In genomic region chr11:12270215-12270797, GRCh38 we compare ENCODE assay signal across 14 cellular contexts.
DNase-seq lines count a peak whose midpoint lies in the region; ATAC-seq and TF ChIP-seq lines count a peak whose summit lies in the region.
"Had no signal": no experiment of that assay in that cellular context is flagged by ENCODE, and none has a peak within 500 bp of the region (broad histone marks: within the 10 kb centered on the region; RNA-seq: fewer than 3 reads in every experiment).

No MANE protein-coding gene starts in this region.

- no peak overlapping the region for H4K12ac ChIP-seq in trophoblast cell (ENCODE audit: low read depth, low read length)

- H3K56ac ChIP-seq in IMR-90 (ENCODE audit: extremely low read depth, insufficient read depth, low read length): no peak overlapping the region

- no peaks in the 10 kb centered on the region for H3K27me3 Mint-ChIP-seq in activated T-helper 17 cell treated with anti-CD3 and anti-CD28 coated beads, Interleukin-2, amount 50 U/mL, for 72 hours
- H3K27me3 Mint-ChIP-seq: naive thymus-derived CD8-positive, alpha-beta T cell had no signal

- ATAC-seq in IMR-90 (ENCODE audit: low read depth) (no peak), gastroesophageal sphincter (peak; percentile 18), GM19351 (IDR thresholded peaks at IDR 0.05; ENCODE audit: unreplicated experiment) (no peak)
- no peak for ATAC-seq in activated T-helper 17 cell treated with anti-CD3 and anti-CD28 coated beads, Interleukin-2, amount 50 U/mL, for 72 hours (replicated peaks)
- ATAC-seq: activated CD4-positive, CD25-positive, alpha-beta regulatory T cell treated with anti-CD3 and anti-CD28 coated beads, Interleukin-2, amount 50 U/mL, for 24 hours; GM12878; naive thymus-derived CD8-positive, alpha-beta T cell had no signal

- intact Hi-C loops in IMR-90 (cut with micrococcal nuclease): no loop called here

- no peaks in the 10 kb centered on the region for H3K4me1 Mint-ChIP-seq in activated T-helper 17 cell treated with anti-CD3 and anti-CD28 coated beads, Interleukin-2, amount 50 U/mL, for 72 hours
- H3K4me1 Mint-ChIP-seq: naive thymus-derived CD8-positive, alpha-beta T cell had no signal

- H4K5ac ChIP-seq in IMR-90 (ENCODE audit: low read depth, low read length): peak overlapping the region; percentile 13; the same call in 1 of the 2 replicates

- no peak overlapping the region for H3K4me3 Mint-ChIP-seq in activated T-helper 17 cell treated with anti-CD3 and anti-CD28 coated beads, Interleukin-2, amount 50 U/mL, for 72 hours
- H3K4me3 Mint-ChIP-seq: naive thymus-derived CD8-positive, alpha-beta T cell had no signal

- H3K27ac ChIP-seq in IMR-90 (ENCODE audit: insufficient read depth, low read length) (no peak overlapping the region), gastroesophageal sphincter (peak overlapping the region in 3 of 4 donors; percentile 68 to 81 (median 80)), trophoblast cell (ENCODE audit: low read depth, low read length) (no peak overlapping the region)

- in situ Hi-C loops in IMR-90 (cut with MboI; ENCODE audit: low sequenced_read_pairs): loop anchor here (25.0 kb wide), 1 partner anchor 1483 kb away; no protein-coding TSS in a partner anchor

- H2BK5ac ChIP-seq in IMR-90 (ENCODE audit: low read depth, low read length, poor library complexity, severe bottlenecking): peak overlapping the region; percentile 73
- H2BK5ac ChIP-seq in trophoblast cell (ENCODE audit: low read depth, low read length, poor library complexity): no peak overlapping the region

- no peaks in the 10 kb centered on the region for H3K9me3 Mint-ChIP-seq in activated T-helper 17 cell treated with anti-CD3 and anti-CD28 coated beads, Interleukin-2, amount 50 U/mL, for 72 hours
- H3K9me3 Mint-ChIP-seq: naive thymus-derived CD8-positive, alpha-beta T cell had no signal

- H2AFZ ChIP-seq in IMR-90 (replicated peaks; ENCODE audit: low read length, poor library complexity) (peak overlapping the region; percentile 1), trophoblast cell (ENCODE audit: insufficient read depth, low read length, poor library complexity) (no peak overlapping the region)

- H2BK120ac ChIP-seq in IMR-90 (ENCODE audit: low read depth, low read length) (peak overlapping the region; percentile 81), trophoblast cell (ENCODE audit: insufficient read depth, low read length, poor library complexity) (no peak overlapping the region)

- no peak for TF ChIP-seq RAD21 in IMR-90 (IDR thresholded peaks at IDR 0.05; ENCODE audit: low read length)

- H3K36me3 ChIP-seq in IMR-90 (ENCODE audit: control insufficient read depth, insufficient read depth, low read length): no peaks in the 10 kb centered on the region
- no peaks in the 10 kb centered on the region for H3K36me3 ChIP-seq in gastroesophageal sphincter
- no peaks in the 10 kb centered on the region for H3K36me3 ChIP-seq in trophoblast cell (ENCODE audit: control insufficient read depth in 1 of 2, insufficient read depth in 2 of 2, low read length in 2 of 2)

- TF ChIP-seq EP300 in gastroesophageal sphincter (IDR thresholded peaks at IDR 0.05): no peak

- dilution Hi-C loops in IMR-90 (cut with HindIII; ENCODE audit: low sequenced_read_pairs, unreplicated experiment): no loop called here

- H2AK5ac ChIP-seq in IMR-90 (ENCODE audit: low read depth, low read length) (peak overlapping the region; percentile 74), trophoblast cell (ENCODE audit: low read length) (peak overlapping the region; percentile 31)

- peaks cover 28% of the 10 kb centered on the region for H3K4me1 ChIP-seq in IMR-90 (ENCODE audit: control insufficient read depth, insufficient read depth, low read length)
- peaks cover 0 to 29% (median 11%) of the 10 kb centered on the region in 3 donors for H3K4me1 ChIP-seq in gastroesophageal sphincter
- H3K4me1 ChIP-seq in trophoblast cell (ENCODE audit: control insufficient read depth in 1 of 2, insufficient read depth in 2 of 2, low read length in 2 of 2): peaks cover 14 to 23% of the 10 kb centered on the region in 2 experiments

- no peak for TF ChIP-seq CTCF in IMR-90 (conservative IDR thresholded peaks at IDR 0.05; ENCODE audit: low read depth, low read length)
- no peak for TF ChIP-seq CTCF in gastroesophageal sphincter (IDR thresholded peaks at IDR 0.05)

- H4K8ac ChIP-seq in IMR-90 (ENCODE audit: low read depth in 2 of 2, low read length in 2 of 2) (peak overlapping the region in 1 of 2 experiments; percentile 64; a peak in 2 of 4 replicates), trophoblast cell (ENCODE audit: low read depth, low read length) (no peak overlapping the region)

- H4K91ac ChIP-seq in IMR-90 (ENCODE audit: insufficient read depth, low read depth, low read length) (peak overlapping the region; percentile 59; the same call in 1 of the 2 replicates), trophoblast cell (ENCODE audit: low read depth, low read length) (peak overlapping the region; percentile 5)

- H3K79me2 ChIP-seq in trophoblast cell (ENCODE audit: control insufficient read depth, insufficient read depth, low read length, poor library complexity): no peaks in the 10 kb centered on the region

- H3K36me3 Mint-ChIP-seq in activated T-helper 17 cell treated with anti-CD3 and anti-CD28 coated beads, Interleukin-2, amount 50 U/mL, for 72 hours (ENCODE audit: low read depth): no peaks in the 10 kb centered on the region
- H3K36me3 Mint-ChIP-seq: naive thymus-derived CD8-positive, alpha-beta T cell had no signal

- CTCF ChIA-PET in IMR-90 (lab: Yijun Ruan, JAX): interaction anchor here (0.7 kb wide), 1 partner anchor 109 kb away, joined by 3 read pairs; no protein-coding TSS in a partner anchor

- H3K27me3 ChIP-seq in IMR-90 (ENCODE audit: control insufficient read depth, insufficient read depth, low read length) (no peaks in the 10 kb centered on the region), gastroesophageal sphincter (no peaks in the 10 kb centered on the region), trophoblast cell (ENCODE audit: insufficient read depth, low read length) (no peaks in the 10 kb centered on the region)

- H2BK15ac ChIP-seq in IMR-90 (ENCODE audit: low read depth, low read length): peak overlapping the region; percentile 55; the same call in 1 of the 3 replicates

- BruUV-seq in IMR-90 (replicated peaks; lab: Mats Ljungman, UMichigan): no TSS peak

- 92% methylated on average over 1 of the region's 6 CpGs; no CpG with 5 or more reads in 1 of the 2 experiments for WGBS in IMR-90 (ENCODE audit: extremely low coverage in 2 of 2, insufficient read length in 1 of 2), 2 experiments
- WGBS in gastroesophageal sphincter (ENCODE audit: low coverage in 1 of 2), 2 donors: 66% methylated on average over 6 of the region's 6 CpGs; no CpG with 5 or more reads in 1 of the 2 donors
- no CpG with 5 or more reads among the region's 6 CpGs for WGBS in trophoblast cell (ENCODE audit: extremely low coverage, insufficient coverage, insufficient read length)

- H3K9me3 ChIP-seq in IMR-90 (ENCODE audit: control insufficient read depth, insufficient read depth, low read length): no peaks in the 10 kb centered on the region
- H3K9me3 ChIP-seq in gastroesophageal sphincter: no peaks in the 10 kb centered on the region
- H3K9me3 ChIP-seq in trophoblast cell (ENCODE audit: insufficient read depth, low read depth, low read length): no peaks in the 10 kb centered on the region

- H3K4ac ChIP-seq in IMR-90 (ENCODE audit: low read depth, low read length) (peak overlapping the region; percentile 90), trophoblast cell (ENCODE audit: low read depth, low read length) (no peak overlapping the region)

- POLR2A ChIA-PET in IMR-90 (lab: Charles Lee; ENCODE audit: unreplicated experiment): no interaction called here

- H3K79me1 ChIP-seq in IMR-90 (ENCODE audit: low read depth in 1 of 2, low read length in 2 of 2): peaks cover 0 to 39% of the 10 kb centered on the region in 2 experiments; a peak in 2 of 4 replicates
- no peaks in the 10 kb centered on the region for H3K79me1 ChIP-seq in trophoblast cell (ENCODE audit: low read length)

- 0 out of 2 replicates have a peak overlapping the region, but pooled peaks have one; percentile 11 for H3K18ac ChIP-seq in IMR-90 (ENCODE audit: low read depth, low read length)
- H3K18ac ChIP-seq in trophoblast cell (ENCODE audit: low read length): no peak overlapping the region

- H3K4me3 ChIP-seq in IMR-90 (ENCODE audit: insufficient read depth, low read depth, low read length) (no peak overlapping the region), gastroesophageal sphincter (no peak overlapping the region), trophoblast cell (ENCODE audit: low read depth, low read length) (no peak overlapping the region)
- H3K4me3 ChIP-seq: GM12878 had no signal

- no peaks in the 10 kb centered on the region for H4K20me1 ChIP-seq in IMR-90 (ENCODE audit: insufficient read depth, low read length)

- H3K14ac ChIP-seq in IMR-90 (replicated peaks; ENCODE audit: low read depth, low read length) (peak overlapping the region; percentile 16; the same call in 1 of the 2 replicates), trophoblast cell (ENCODE audit: low read length) (peak overlapping the region; percentile 9)

- H3K27ac Mint-ChIP-seq in activated T-helper 17 cell treated with anti-CD3 and anti-CD28 coated beads, Interleukin-2, amount 50 U/mL, for 72 hours: peak overlapping the region; percentile 15
- H3K27ac Mint-ChIP-seq: naive thymus-derived CD8-positive, alpha-beta T cell had no signal

- H2AK9ac ChIP-seq in IMR-90 (replicated peaks; ENCODE audit: low read depth, low read length, poor library complexity): peak overlapping the region; percentile 39

- no peak overlapping the region for H3K4me2 ChIP-seq in IMR-90 (ENCODE audit: low read depth, low read length)
- no peak overlapping the region for H3K4me2 ChIP-seq in trophoblast cell (ENCODE audit: low read length)

- TF ChIP-seq POLR2A in IMR-90 (IDR thresholded peaks at IDR 0.05; ENCODE audit: low read depth, low read length) (no peak), gastroesophageal sphincter (IDR thresholded peaks at IDR 0.05) (no peak)

- peak overlapping the region; percentile 76 for H2BK20ac ChIP-seq in IMR-90 (ENCODE audit: low read depth, low read length)

- peaks cover 55% of the 10 kb centered on the region for H3K9me1 ChIP-seq in IMR-90 (ENCODE audit: insufficient read depth, low read length)

- H3K23ac ChIP-seq in IMR-90 (ENCODE audit: low read depth, low read length) (no peak overlapping the region), trophoblast cell (ENCODE audit: low read length) (no peak overlapping the region)

- no peak overlapping the region for H3K9ac ChIP-seq in IMR-90 (ENCODE audit: low read depth, low read length)
- H3K9ac ChIP-seq in trophoblast cell (ENCODE audit: low read length): no peak overlapping the region

- peak overlapping the region; percentile 47 for H2BK12ac ChIP-seq in trophoblast cell (ENCODE audit: low read length)

- DNase-seq in IMR-90 (no peak), trophoblast cell (no peak), SHP77 (lab: John Stamatoyannopoulos, UW) (no peak), C1 segment of cervical spinal cord (lab: John Stamatoyannopoulos, UW) (no peak)
- DNase-seq in stimulated activated CD4-positive, alpha-beta T cell treated with anti-CD3 and anti-CD28 coated beads, Interleukin-12 subunit alpha, Interleukin-12 subunit beta, amount 100 ng/mL, for 4 hours: no peak
- DNase-seq: COR-L47, NCI-H446, T-helper 9 cell had no signal

TF ChIP-seq in IMR-90, 13 proteins besides CTCF, POLR2A, EP300 and RAD21 (continues in another document):
- no peak for TF ChIP-seq RFX5 (IDR thresholded peaks at IDR 0.05; ENCODE audit: low read depth, low read length)
- TF ChIP-seq CHD1 (IDR thresholded peaks at IDR 0.05; ENCODE audit: low read depth, low read length): no peak

Comparison
In these comparisons a context has a peak if more than half of its experiments do, and no peak if none do; other contexts are left out.
1. H3K27ac ChIP-seq: peak in gastroesophageal sphincter (3 of 4); none in IMR-90 (single experiment) and trophoblast cell (single experiment).